12 cellular contexts compared by ENCODE assay signal in genomic region chr17:41895617-41896016, GRCh38. TPM values are rescaled to one million over a fixed set of nuclear protein-coding genes. Genes with fewer than 3 reads are reported as not detected.
A peak's percentile ranks its signal among the peaks of the same experiment; 100 is the strongest.
DNase-seq lines count a peak whose midpoint lies in the region; ATAC-seq and TF ChIP-seq lines count a peak whose summit lies in the region.
"Had no signal": no experiment of that assay in that cellular context is flagged by ENCODE, and none has a peak within 500 bp of the region (broad histone marks: within the 10 kb centered on the region; RNA-seq: fewer than 3 reads in every experiment).

No MANE protein-coding gene starts in this region.

- ATAC-seq in heart left ventricle (peak; percentile 48 to 82 (median 71)), psoas muscle (peak; percentile 24 to 67 (median 42))
- ATAC-seq: activated CD4-positive, CD25-positive, alpha-beta regulatory T cell treated with anti-CD3 and anti-CD28 coated beads, Interleukin-2, amount 50 U/mL, for 24 hours had no signal

- H3K9me3 ChIP-seq in adipocyte (ENCODE audit: control insufficient read depth, low read length) (no peaks in the 10 kb centered on the region), heart left ventricle (no peaks in the 10 kb centered on the region), psoas muscle (no peaks in the 10 kb centered on the region)

- no peak for TF ChIP-seq POLR2A in heart left ventricle (IDR thresholded peaks at IDR 0.05)

- H3K9ac ChIP-seq in adipocyte (ENCODE audit: low read length): peak overlapping the region; percentile 39

- intact Hi-C loops in heart left ventricle (cut with DNase I): no loop called here
- intact Hi-C loops in psoas muscle (cut with DNase I): no loop called here

- no peak overlapping the region for H3K4me3 ChIP-seq in adipocyte (ENCODE audit: low read length)
- H3K4me3 ChIP-seq in heart left ventricle: no peak overlapping the region
- H3K4me3 ChIP-seq in psoas muscle: no peak overlapping the region

- H3K36me3 ChIP-seq in adipocyte (ENCODE audit: control insufficient read depth, insufficient read depth, low read length, severe bottlenecking) (peaks cover 99% of the 10 kb centered on the region), heart left ventricle (peaks cover 0 to 98% (median 89%) of the 10 kb centered on the region in 9 donors), psoas muscle (ENCODE audit: insufficient read depth in 1 of 2, low read depth in 1 of 2) (peaks cover 5 to 87% of the 10 kb centered on the region in 2 donors)

- H3K27ac ChIP-seq in heart left ventricle (peak overlapping the region in 7 of 12 donors; percentile 17 to 75 (median 44)), psoas muscle (no peak overlapping the region)

- peak; percentile 49 for DNase-seq in AG20443 (ENCODE audit: low spot score)
- DNase-seq in adipocyte (ENCODE audit: low read depth): peak; percentile 51
- peak in 4 of 5 donors; percentile 26 to 48 (median 40) for DNase-seq in heart left ventricle
- peak; percentile 47 to 65 for DNase-seq in psoas muscle
- DNase-seq in NK-92 treated with Interleukin-12 subunit alpha and Interleukin-12 subunit beta, amount 100 ng/mL, for 24 hours (lab: John Stamatoyannopoulos, UW): no peak
- DNase-seq in D341Med (ENCODE audit: low spot score): no peak
- DNase-seq in NCI-H146 treated with DMSO at 0.1 percent for 48 hours (lab: John Stamatoyannopoulos, UW; ENCODE audit: unreplicated experiment): no peak
- DNase-seq in activated naive CD4-positive, alpha-beta T cell (lab: John Stamatoyannopoulos, UW): no peak
- DNase-seq: NCI-H69 had no signal

- 58 to 75% (median 70%) methylated on average over 5 of the region's 5 CpGs for WGBS in heart left ventricle, 4 donors
- WGBS in psoas muscle, 3 donors: 33 to 49% (median 47%) methylated on average over 5 of the region's 5 CpGs

- H3K27me3 ChIP-seq in adipocyte (replicated peaks; ENCODE audit: control insufficient read depth, insufficient read depth, low read length): no peaks in the 10 kb centered on the region
- H3K27me3 ChIP-seq in heart left ventricle: no peaks in the 10 kb centered on the region
- no peaks in the 10 kb centered on the region for H3K27me3 ChIP-seq in psoas muscle (ENCODE audit: insufficient read depth in 3 of 3, low read length in 2 of 3)

- H3K4me1 ChIP-seq in adipocyte (ENCODE audit: control insufficient read depth, insufficient read depth, low read length) (peaks cover 34% of the 10 kb centered on the region), heart left ventricle (peaks cover 0 to 13% (median 6%) of the 10 kb centered on the region in 12 donors), psoas muscle (no peaks in the 10 kb centered on the region)

- no peak for TF ChIP-seq CTCF in heart left ventricle (IDR thresholded peaks at IDR 0.05)
- no peak for TF ChIP-seq CTCF in psoas muscle (IDR thresholded peaks at IDR 0.05)

RNA-seq across cellular contexts. Expression of gene ACLY, which starts 23.1 kb away (rescaled TPM):
- total RNA-seq in heart left ventricle (10 to 100 TPM; 18.2 to 55.5 (median 34.7) TPM), psoas muscle (10 to 100 TPM; 18.6 to 24.1 (median 21.5) TPM)
- polyA plus RNA-seq in heart left ventricle (10 to 100 TPM in 1 of 2 donors, 1 to 10 TPM in 1; 8.3 to 39.7 TPM), psoas muscle (10 to 100 TPM; 10.5 to 20.5 (median 17.9) TPM)

RNA-seq across cellular contexts. Expression of gene KLHL11, which starts 30.4 kb away (rescaled TPM):
- total RNA-seq in heart left ventricle: 1 to 10 TPM; 2.3 to 5.9 (median 3.6) TPM
- 1 to 10 TPM; 1.1 to 1.9 TPM for polyA plus RNA-seq in heart left ventricle
- total RNA-seq in psoas muscle: 1 to 10 TPM; 2.1 to 3.4 (median 2.5) TPM
- 1 to 10 TPM; 1.1 to 6.1 (median 1.4) TPM for polyA plus RNA-seq in psoas muscle

RNA-seq across cellular contexts. Expression of gene ODAD4, which starts 34.8 kb away (rescaled TPM):
- total RNA-seq in heart left ventricle (under 1 TPM in 8 of 9 donors, not detected in 1; 0.38 to 0.96 (median 0.73) TPM), psoas muscle (under 1 TPM in 2 of 4 donors, not detected in 2; 0.17 to 0.32 TPM)
- polyA plus RNA-seq in heart left ventricle (1 to 10 TPM in 1 of 2 donors, under 1 TPM in 1; 0.69 to 1.2 TPM), psoas muscle (under 1 TPM; 0.31 to 0.99 (median 0.63) TPM)

RNA-seq across cellular contexts. Expression of gene KLHL10, which starts 58.0 kb away (rescaled TPM):
- under 1 TPM in 1 of 9 donors, not detected in 8; 0.10 TPM for total RNA-seq in heart left ventricle
- polyA plus RNA-seq in heart left ventricle: under 1 TPM in 1 of 2 donors, not detected in 1; 0.08 TPM
- total RNA-seq in psoas muscle: not detected
- polyA plus RNA-seq in psoas muscle: under 1 TPM in 1 of 3 donors, not detected in 2; 0.04 TPM
- total RNA-seq: lower leg skin, pulmonary artery endothelial cell had no signal

RNA-seq across cellular contexts. Expression of gene NT5C3B, which starts 59.6 kb away (rescaled TPM):
- total RNA-seq in heart left ventricle: 10 to 100 TPM; 16.0 to 26.7 (median 24.1) TPM
- polyA plus RNA-seq in heart left ventricle: 10 to 100 TPM; 30.0 to 50.9 TPM
- 10 to 100 TPM; 12.2 to 19.3 (median 17.7) TPM for total RNA-seq in psoas muscle
- polyA plus RNA-seq in psoas muscle: 10 to 100 TPM; 18.3 to 27.5 (median 22.5) TPM

Comparison
In these comparisons a context has a peak if more than half of its experiments do, and no peak if none do; other contexts are left out.
1. DNase-seq: peak in AG20443 (single experiment), adipocyte (single experiment), heart left ventricle (4 of 5) and psoas muscle (2 of 2); none in NK-92 treated with Interleukin-12 subunit alpha and Interleukin-12 subunit beta, amount 100 ng/mL, for 24 hours (single experiment), D341Med (single experiment), NCI-H146 treated with DMSO at 0.1 percent for 48 hours (single experiment) and activated naive CD4-positive, alpha-beta T cell (0 of 4).